In the genomic region with DNA sequence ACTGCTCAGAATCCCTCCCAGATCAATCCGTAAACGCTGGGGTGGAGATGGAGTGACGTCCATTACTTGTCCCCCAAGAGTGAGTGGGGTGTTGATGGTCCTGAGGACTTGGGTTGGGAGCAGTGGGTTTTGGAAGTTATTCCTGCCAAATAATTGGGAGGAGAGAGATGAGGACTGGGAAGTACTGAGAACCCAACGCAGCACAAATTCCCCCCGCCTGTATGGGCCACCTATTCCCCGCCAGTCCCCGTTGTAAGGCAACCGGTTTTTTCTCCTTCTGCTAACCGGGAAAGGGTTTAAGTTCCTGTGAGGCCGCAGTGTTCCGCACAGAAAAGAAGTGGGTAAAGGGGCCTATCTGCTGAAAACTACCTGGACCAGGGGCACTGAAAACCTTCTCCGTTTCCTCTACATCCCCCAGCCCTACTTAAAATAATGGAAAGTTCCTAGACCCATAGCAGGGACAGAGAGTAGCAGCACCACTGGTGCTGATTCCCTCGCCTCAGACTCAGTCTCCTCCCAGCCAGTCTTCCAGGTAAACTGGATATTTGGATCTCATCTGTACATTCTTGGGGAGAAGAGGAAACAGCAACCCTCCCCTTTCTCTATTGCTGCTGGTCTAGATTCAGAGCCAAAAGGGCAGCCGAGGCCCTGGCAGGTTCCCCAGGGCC, we compare ENCODE assay signal across 8 cellular contexts. TPM values are rescaled to one million over a fixed set of nuclear protein-coding genes. Genes with fewer than 3 reads are reported as not detected.
DNase-seq lines count a peak whose midpoint lies in the region; ATAC-seq and TF ChIP-seq lines count a peak whose summit lies in the region.

No MANE protein-coding gene starts in this region.

- H3K27me3 ChIP-seq in DND-41 (ENCODE audit: insufficient read depth, low read length, poor library complexity) (no peaks in the 10 kb centered on the region), heart left ventricle (no peaks in the 10 kb centered on the region), rectal smooth muscle tissue (ENCODE audit: control insufficient read depth, insufficient read depth, low read length) (no peaks in the 10 kb centered on the region)

- H3K36me3 ChIP-seq in DND-41 (ENCODE audit: insufficient read depth, low read length) = no peaks in the 10 kb centered on the region
- H3K36me3 ChIP-seq in heart left ventricle = peaks cover 0 to 12% (median 0%) of the 10 kb centered on the region in 9 donors
- H3K36me3 ChIP-seq in rectal smooth muscle tissue (ENCODE audit: control insufficient read depth, insufficient read depth, low read length) = no peaks in the 10 kb centered on the region

- DNase-seq in DND-41 = no peak
- no peak for DNase-seq in activated B cell treated with CpG ODN at 0.5 μM for 24 hours
- DNase-seq in heart left ventricle = no peak
- DNase-seq in stimulated activated naive CD4-positive, alpha-beta T cell (lab: John Stamatoyannopoulos, UW) = no peak
- no peak for DNase-seq in 8988T

- H3K9me3 Mint-ChIP-seq in activated B cell treated with CpG ODN at 0.5 μM for 24 hours = no peaks in the 10 kb centered on the region

- H3K36me3 Mint-ChIP-seq in activated B cell treated with CpG ODN at 0.5 μM for 24 hours (ENCODE audit: low read depth) = peaks cover 3% of the 10 kb centered on the region

- peak overlapping the region; percentile 55 for H3K9ac ChIP-seq in DND-41 (ENCODE audit: low read depth, low read length)
- peak overlapping the region; percentile 42 for H3K9ac ChIP-seq in rectal smooth muscle tissue (ENCODE audit: low read length)

- no peaks in the 10 kb centered on the region for H4K20me1 ChIP-seq in DND-41 (ENCODE audit: insufficient read depth, low read length)

- ATAC-seq in DND-41 (ENCODE audit: insufficient read depth, low read depth) = no peak
- ATAC-seq in activated B cell treated with CpG ODN at 0.5 μM for 24 hours (ENCODE audit: low read depth) = no peak
- ATAC-seq in heart left ventricle = peak; percentile 1 to 20 (median 10)
- no peak for ATAC-seq in GM18511 (IDR thresholded peaks at IDR 0.05; ENCODE audit: unreplicated experiment)
- no peak for ATAC-seq in HG03342 (IDR thresholded peaks at IDR 0.05; ENCODE audit: unreplicated experiment)

- H3K4me3 Mint-ChIP-seq in activated B cell treated with CpG ODN at 0.5 μM for 24 hours = peak overlapping the region; percentile 79

- no peaks in the 10 kb centered on the region for H3K79me2 ChIP-seq in DND-41 (ENCODE audit: insufficient read depth, low read length)

- H2AFZ ChIP-seq in DND-41 (ENCODE audit: low read depth, low read length) = peak overlapping the region; percentile 82

- WGBS in heart left ventricle, 4 donors = 8 to 19% (median 17%) methylated on average over 14 of the region's 14 CpGs

- H3K27ac ChIP-seq in DND-41 (ENCODE audit: low read length) = no peak overlapping the region; the same call in 1 of the 2 replicates
- H3K27ac ChIP-seq in heart left ventricle = peak overlapping the region; percentile 68 to 99 (median 92)
- peak overlapping the region; percentile 65 for H3K27ac ChIP-seq in rectal smooth muscle tissue (ENCODE audit: low read depth, low read length)

- H3K27ac Mint-ChIP-seq in activated B cell treated with CpG ODN at 0.5 μM for 24 hours = no peak overlapping the region

- peak overlapping the region; percentile 17 to 58; a peak in 3 of 4 replicates for H3K4me3 ChIP-seq in DND-41 (ENCODE audit: low read depth in 1 of 2, low read length in 2 of 2)
- H3K4me3 ChIP-seq in heart left ventricle = peak overlapping the region; percentile 71 to 100 (median 92)
- H3K4me3 ChIP-seq in rectal smooth muscle tissue (ENCODE audit: low read length) = peak overlapping the region; percentile 86

- H3K9me3 ChIP-seq in DND-41 (ENCODE audit: insufficient read depth, low read length, severe bottlenecking) (no peaks in the 10 kb centered on the region), heart left ventricle (no peaks in the 10 kb centered on the region)

- TF ChIP-seq POLR2A in heart left ventricle (IDR thresholded peaks at IDR 0.05) = no peak

- TF ChIP-seq CTCF in DND-41 (IDR thresholded peaks at IDR 0.05; ENCODE audit: borderline replicate concordance, extremely low read depth, low read length, poor library complexity, severe bottlenecking) = no peak
- TF ChIP-seq CTCF in activated B cell treated with CpG ODN at 0.5 μM for 24 hours (IDR thresholded peaks at IDR 0.05) = no peak
- no peak for TF ChIP-seq CTCF in heart left ventricle (IDR thresholded peaks at IDR 0.05)

- peaks cover 4% of the 10 kb centered on the region for H3K27me3 Mint-ChIP-seq in activated B cell treated with CpG ODN at 0.5 μM for 24 hours

- intact Hi-C loops in activated B cell treated with CpG ODN at 0.5 μM for 24 hours (cut with micrococcal nuclease) = no loop called here
- intact Hi-C loops in heart left ventricle (cut with DNase I) = no loop called here

- H3K4me1 Mint-ChIP-seq in activated B cell treated with CpG ODN at 0.5 μM for 24 hours = peaks cover 20% of the 10 kb centered on the region

- H3K4me1 ChIP-seq in DND-41 (ENCODE audit: insufficient read depth, low read length) = peaks cover 24% of the 10 kb centered on the region
- peaks cover 0 to 45% (median 34%) of the 10 kb centered on the region in 12 donors for H3K4me1 ChIP-seq in heart left ventricle
- H3K4me1 ChIP-seq in rectal smooth muscle tissue (ENCODE audit: control insufficient read depth, insufficient read depth, low read length) = peaks cover 4% of the 10 kb centered on the region

- CTCF ChIA-PET in activated B cell treated with CpG ODN at 0.5 μM for 24 hours (lab: Charles Lee) = no interaction called here

- peak overlapping the region; percentile 84 for H3K4me2 ChIP-seq in DND-41 (ENCODE audit: insufficient read depth, low read length)

- POLR2A ChIA-PET in activated B cell treated with CpG ODN at 0.5 μM for 24 hours (lab: Charles Lee) = interaction anchor here (0.6 kb wide), 1 partner anchor 99 kb away, joined by 3 read pairs; a partner anchor contains a TSS

RNA-seq across cellular contexts. Expression of a gene that starts 0.7 kb away (rescaled TPM):
- total RNA-seq in activated B cell treated with CpG ODN at 0.5 μM for 24 hours (0.20 TPM in 1 of 2 replicates, not detected in the other), heart left ventricle (10 to 100 TPM in 2 of 9 donors, 1 to 10 TPM in 7; 7.1 to 10.6 (median 8.9) TPM)
- 10 to 100 TPM in 1 of 2 donors, 1 to 10 TPM in 1; 5.9 to 10.5 TPM for polyA plus RNA-seq in heart left ventricle

RNA-seq across cellular contexts. Expression of a gene that starts 5.6 kb away (rescaled TPM):
- 37.4 and 39.5 TPM in 2 replicates for total RNA-seq in activated B cell treated with CpG ODN at 0.5 μM for 24 hours
- total RNA-seq in heart left ventricle = 100 to 1,000 TPM; 117 to 203 (median 144) TPM
- polyA plus RNA-seq in heart left ventricle = 100 to 1,000 TPM in 1 of 2 donors, 10 to 100 TPM in 1; 85.2 to 117 TPM

RNA-seq across cellular contexts. Expression of a gene that starts 27.6 kb away (rescaled TPM):
- total RNA-seq in activated B cell treated with CpG ODN at 0.5 μM for 24 hours (not detected in 2 replicates), heart left ventricle (not detected)
- polyA plus RNA-seq in heart left ventricle = not detected

RNA-seq across cellular contexts. Expression of a gene that starts 29.0 kb away (rescaled TPM):
- not detected in 2 replicates for total RNA-seq in activated B cell treated with CpG ODN at 0.5 μM for 24 hours
- total RNA-seq in heart left ventricle = 1 to 10 TPM in 5 of 9 donors, under 1 TPM in 4; 0.63 to 3.5 (median 1.1) TPM
- 1 to 10 TPM in 1 of 2 donors, under 1 TPM in 1; 0.65 to 5.5 TPM for polyA plus RNA-seq in heart left ventricle

RNA-seq across cellular contexts. Expression of a gene that starts 43.7 kb away (rescaled TPM):
- total RNA-seq in activated B cell treated with CpG ODN at 0.5 μM for 24 hours (2.9 and 3.7 TPM in 2 replicates), heart left ventricle (1 to 10 TPM in 4 of 9 donors, under 1 TPM in 4, not detected in 1; 0.44 to 4.0 (median 0.87) TPM)
- under 1 TPM; 0.30 to 0.33 TPM for polyA plus RNA-seq in heart left ventricle

Comparison
In these comparisons a context has a peak if more than half of its experiments do, and no peak if none do; other contexts are left out.
1. ATAC-seq: peak in heart left ventricle (4 of 4); none in DND-41 (single experiment), activated B cell treated with CpG ODN at 0.5 μM for 24 hours (single experiment), GM18511 (single experiment) and HG03342 (single experiment).
2. H3K4me3 ChIP-seq: peak in every context shown above with its lines; median percentile 92 in heart left ventricle; 86 in rectal smooth muscle tissue; 38 in DND-41.